In genomic region chr20:34514897-34515483, GRCh38 we compare ENCODE assay signal across 8 cellular contexts. TPM values are rescaled to one million over a fixed set of nuclear protein-coding genes. Genes with fewer than 3 reads are reported as not detected.
A peak's percentile ranks its signal among the peaks of the same experiment; 100 is the strongest.
DNase-seq lines count a peak whose midpoint lies in the region; ATAC-seq and TF ChIP-seq lines count a peak whose summit lies in the region.

No MANE protein-coding gene starts in this region.

- CTCF ChIA-PET in naive thymus-derived CD4-positive, alpha-beta T cell (lab: Charles Lee): interaction anchor here (0.9 to 3.1 kb wide), 3 partner anchors 152 to 202 kb away, joined by 3 to 13 read pairs (median 6); partner anchors contain the start of gene ITCH

- H3K36me3 Mint-ChIP-seq in naive thymus-derived CD4-positive, alpha-beta T cell: peaks cover 0 to 5% (median 0%) of the 10 kb centered on the region in 5 donors

- peak overlapping the region; percentile 94 to 99 (median 97) for H3K27ac Mint-ChIP-seq in naive thymus-derived CD4-positive, alpha-beta T cell

- peaks cover 0 to 3% (median 0%) of the 10 kb centered on the region in 11 donors for H3K9me3 Mint-ChIP-seq in naive thymus-derived CD4-positive, alpha-beta T cell

- ATAC-seq in naive thymus-derived CD4-positive, alpha-beta T cell: peak; percentile 19
- no peak for ATAC-seq in GM19463 (IDR thresholded peaks at IDR 0.05; ENCODE audit: unreplicated experiment)

- H3K4me1 ChIP-seq in BE2C (no peaks in the 10 kb centered on the region; the same call in 1 of the 2 replicates), KMS-11 (ENCODE audit: low read depth, poor library complexity, severe bottlenecking) (peaks cover 37% of the 10 kb centered on the region), colonic mucosa (peaks cover 3% of the 10 kb centered on the region)
- H3K4me1 ChIP-seq in naive thymus-derived CD4-positive, alpha-beta T cell (ENCODE audit: control insufficient read depth in 2 of 2, insufficient read depth in 2 of 2, low read length in 2 of 2): peaks cover 5 to 11% of the 10 kb centered on the region in 2 donors

- H3K27me3 ChIP-seq in BE2C (no peaks in the 10 kb centered on the region), KMS-11 (ENCODE audit: insufficient read depth, low read depth) (no peaks in the 10 kb centered on the region), colonic mucosa (no peaks in the 10 kb centered on the region)
- H3K27me3 ChIP-seq in naive thymus-derived CD4-positive, alpha-beta T cell (ENCODE audit: control insufficient read depth in 2 of 2, insufficient read depth in 2 of 2, low read length in 2 of 2): no peaks in the 10 kb centered on the region

- H3K9me3 ChIP-seq in BE2C (no peaks in the 10 kb centered on the region), colonic mucosa (no peaks in the 10 kb centered on the region)
- H3K9me3 ChIP-seq in naive thymus-derived CD4-positive, alpha-beta T cell (ENCODE audit: control insufficient read depth in 2 of 3, low read length in 3 of 3): no peaks in the 10 kb centered on the region

- intact Hi-C loops in colonic mucosa (cut with DNase I): no loop called here
- intact Hi-C loops in naive thymus-derived CD4-positive, alpha-beta T cell (cut with micrococcal nuclease): loop anchor here (1.0 to 5.0 kb wide), 9 partner anchors 43 to 704 kb away; partner anchors contain the start of genes ACSS2 (in 1 of the 2), AHCY (in 1 of the 2), CHMP4B (in 1 of the 2) and ITCH (in 1 of the 2)

- TF ChIP-seq CTCF in BE2C (IDR thresholded peaks at IDR 0.05; ENCODE audit: low read depth, low read length): no peak
- TF ChIP-seq CTCF in KMS-11 (conservative IDR thresholded peaks at IDR 0.05; ENCODE audit: low read depth, low read length): no peak
- no peak for TF ChIP-seq CTCF in colonic mucosa (IDR thresholded peaks at IDR 0.05)

- peak overlapping the region; percentile 83 for H3K4me2 ChIP-seq in KMS-11

- H3K9ac ChIP-seq in KMS-11 (peak overlapping the region; percentile 75; the same call in 1 of the 2 replicates), colonic mucosa (ENCODE audit: low read depth in 2 of 2, low read length in 2 of 2) (peak overlapping the region; percentile 57 to 89)

- peaks cover 31% of the 10 kb centered on the region for H3K79me2 ChIP-seq in KMS-11 (ENCODE audit: insufficient read depth, low read depth)

- H3K27ac ChIP-seq in KMS-11: peak overlapping the region; percentile 79
- H3K27ac ChIP-seq in colonic mucosa: peak overlapping the region; percentile 93
- H3K27ac ChIP-seq in naive thymus-derived CD4-positive, alpha-beta T cell (ENCODE audit: low read depth, low read length): peak overlapping the region; percentile 86

- DNase-seq in BE2C (no peak), colonic mucosa (no peak), AG20443 (ENCODE audit: low spot score) (no peak), COLO668 (lab: John Stamatoyannopoulos, UW; ENCODE audit: unreplicated experiment) (no peak), DMS 273 (lab: John Stamatoyannopoulos, UW; ENCODE audit: unreplicated experiment) (no peak)
- DNase-seq in naive thymus-derived CD4-positive, alpha-beta T cell: no peak

- H3K4me1 Mint-ChIP-seq in naive thymus-derived CD4-positive, alpha-beta T cell: peaks cover 10 to 46% (median 42%) of the 10 kb centered on the region in 7 donors

- H3K27me3 Mint-ChIP-seq in naive thymus-derived CD4-positive, alpha-beta T cell: no peaks in the 10 kb centered on the region

- H3K4me3 Mint-ChIP-seq in naive thymus-derived CD4-positive, alpha-beta T cell: peak overlapping the region; percentile 97 to 100 (median 99)

- POLR2A ChIA-PET in naive thymus-derived CD4-positive, alpha-beta T cell (lab: Charles Lee): interaction anchor here (0.8 to 3.0 kb wide), 12 partner anchors 17 to 523 kb away, joined by 3 to 16 read pairs (median 3); partner anchors contain the start of genes AHCY, EIF2S2, RALY and TP53INP2

- peak overlapping the region; percentile 94 for H3K4me3 ChIP-seq in BE2C (ENCODE audit: low read depth, low read length)
- peak overlapping the region; percentile 27 for H3K4me3 ChIP-seq in KMS-11 (IDR thresholded peaks at IDR 0.05; ENCODE audit: insufficient read depth, low read depth, low read length)
- H3K4me3 ChIP-seq in colonic mucosa: peak overlapping the region; percentile 61
- peak overlapping the region; percentile 96 for H3K4me3 ChIP-seq in naive thymus-derived CD4-positive, alpha-beta T cell (ENCODE audit: low read length)

- H4K20me1 ChIP-seq in KMS-11 (ENCODE audit: insufficient read depth): no peaks in the 10 kb centered on the region; the same call in 1 of the 2 replicates

- peak overlapping the region; percentile 95 for H2AFZ ChIP-seq in KMS-11 (ENCODE audit: low read depth)

- H3K36me3 ChIP-seq in BE2C (peaks cover 20% of the 10 kb centered on the region; the same call in 1 of the 2 replicates), KMS-11 (ENCODE audit: insufficient read depth) (0 out of 2 replicates have a peak, but pooled peaks cover 8% of the 10 kb centered on the region), colonic mucosa (no peaks in the 10 kb centered on the region)
- peaks cover 0 to 15% (median 0%) of the 10 kb centered on the region in 3 experiments for H3K36me3 ChIP-seq in naive thymus-derived CD4-positive, alpha-beta T cell (ENCODE audit: control insufficient read depth in 2 of 3, insufficient read depth in 3 of 3, low read length in 3 of 3)

RNA-seq across cellular contexts. Expression of gene DYNLRB1, which starts 1.2 kb away (rescaled TPM):
- polyA plus RNA-seq in BE2C (2012; ENCODE audit: insufficient read depth, insufficient read length, low read depth): 526 TPM
- total RNA-seq in colonic mucosa: 100 to 1,000 TPM; 106 to 107 TPM
- total RNA-seq in naive thymus-derived CD4-positive, alpha-beta T cell: 10 to 100 TPM; 45.9 to 91.9 (median 60.7) TPM
- polyA plus RNA-seq in naive thymus-derived CD4-positive, alpha-beta T cell: 100 to 1,000 TPM; 246 to 275 TPM

RNA-seq across cellular contexts. Expression of gene MAP1LC3A, which starts 43.5 kb away (rescaled TPM):
- polyA plus RNA-seq in BE2C (2012; ENCODE audit: insufficient read depth, insufficient read length, low read depth): 6.6 TPM
- 10 to 100 TPM; 44.8 to 46.2 TPM for total RNA-seq in colonic mucosa
- total RNA-seq in naive thymus-derived CD4-positive, alpha-beta T cell: 10 to 100 TPM in 1 of 5 experiments, 1 to 10 TPM in 2, under 1 TPM in 2; 0.60 to 10.3 (median 6.3) TPM
- 1 to 10 TPM; 1.1 to 1.7 TPM for polyA plus RNA-seq in naive thymus-derived CD4-positive, alpha-beta T cell

Comparison
In these comparisons a context has a peak if more than half of its experiments do, and no peak if none do; other contexts are left out.
1. H3K4me3 ChIP-seq: peak in every context shown above with its lines; median percentile 96 in naive thymus-derived CD4-positive, alpha-beta T cell; 94 in BE2C; 61 in colonic mucosa; 27 in KMS-11.
2. RNA of gene MAP1LC3A, which starts 43.5 kb away (total RNA-seq): 44.8 to 46.2 TPM in colonic mucosa; 0.60 to 10.3 TPM in naive thymus-derived CD4-positive, alpha-beta T cell; every median in the first group is over 4 times any median in the second.
3. Peak in every context shown above with its lines, with median percentiles within 50 percentile points of each other: H3K27ac ChIP-seq.